8 cellular contexts compared by ENCODE assay signal in genomic region chr12:100404769-100405407, GRCh38. TPM values are rescaled to one million over a fixed set of nuclear protein-coding genes. Genes with fewer than 3 reads are reported as not detected.
DNase-seq lines count a peak whose midpoint lies in the region; ATAC-seq and TF ChIP-seq lines count a peak whose summit lies in the region.

No MANE protein-coding gene starts in this region.

- WGBS in heart right ventricle, 2 donors = 33 to 48% methylated on average over 10 of the region's 10 CpGs
- WGBS in right cardiac atrium = 59% methylated on average over 10 of the region's 10 CpGs

- H4K20me1 ChIP-seq in OCI-LY7 (ENCODE audit: insufficient read depth, low read length) = no peaks in the 10 kb centered on the region

- no peaks in the 10 kb centered on the region for H3K27me3 ChIP-seq in heart right ventricle
- no peaks in the 10 kb centered on the region for H3K27me3 ChIP-seq in right cardiac atrium (ENCODE audit: control insufficient read depth, insufficient read depth)

- no peaks in the 10 kb centered on the region for H3K9me2 ChIP-seq in OCI-LY7 (ENCODE audit: insufficient read depth, low read length)

- no peak overlapping the region for H2AFZ ChIP-seq in OCI-LY7 (ENCODE audit: low read length)

- peak in 8 of 9 donors; percentile 12 to 43 (median 38) for TF ChIP-seq CTCF in heart right ventricle (IDR thresholded peaks at IDR 0.05)
- peak; percentile 84 for TF ChIP-seq CTCF in OCI-LY7 (conservative IDR thresholded peaks at IDR 0.05; ENCODE audit: low read length)

- no peak for DNase-seq in heart right ventricle
- no peak for DNase-seq in right cardiac atrium
- peak; percentile 69 for DNase-seq in OCI-LY7 (ENCODE audit: low spot score)
- peak; percentile 77 for DNase-seq in dermis blood vessel endothelial cell
- peak; percentile 9 for DNase-seq in retina
- no peak for DNase-seq in DMS79 (lab: John Stamatoyannopoulos, UW)
- no peak for DNase-seq in NCI-H2081 treated with DMSO at 0.1 percent for 48 hours (lab: John Stamatoyannopoulos, UW)

- POLR2A ChIA-PET in OCI-LY7 (lab: Charles Lee) = interaction anchor here (0.6 to 1.1 kb wide), 4 partner anchors 8 to 611 kb away, joined by 3 to 5 read pairs (median 4); no protein-coding TSS in a partner anchor

- ATAC-seq in heart right ventricle = no peak
- ATAC-seq in right cardiac atrium = no peak
- ATAC-seq in HG02852 (IDR thresholded peaks at IDR 0.05; ENCODE audit: unreplicated experiment) = peak; percentile 77

- no peaks in the 10 kb centered on the region for H3K4me1 ChIP-seq in heart right ventricle
- no peaks in the 10 kb centered on the region for H3K4me1 ChIP-seq in right cardiac atrium (ENCODE audit: control insufficient read depth, insufficient read depth, low read length)
- no peaks in the 10 kb centered on the region for H3K4me1 ChIP-seq in OCI-LY7 (ENCODE audit: insufficient read depth, low read length, poor library complexity, severe bottlenecking)

- CTCF ChIA-PET in OCI-LY7 (lab: Charles Lee; ENCODE audit: unreplicated experiment) = interaction anchor here (0.5 to 2.2 kb wide), 5 partner anchors 9 to 592 kb away, joined by 3 to 7 read pairs (median 3); no protein-coding TSS in a partner anchor

- no peak overlapping the region for H3K27ac ChIP-seq in heart right ventricle
- no peak overlapping the region for H3K27ac ChIP-seq in right cardiac atrium (ENCODE audit: low read length)
- H3K27ac ChIP-seq in OCI-LY7 (ENCODE audit: low read depth, low read length, poor library complexity, severe bottlenecking) = no peak overlapping the region

- BruUV-seq in OCI-LY7 (replicated peaks; lab: Mats Ljungman, UMichigan) = no TSS peak

- H3K79me2 ChIP-seq in OCI-LY7 (ENCODE audit: insufficient read depth, low read depth, low read length) = no peaks in the 10 kb centered on the region

- H3K9me3 ChIP-seq in heart right ventricle (peaks cover 0 to 6% (median 0%) of the 10 kb centered on the region in 11 donors), right cardiac atrium (ENCODE audit: control insufficient read depth, low read length) (no peaks in the 10 kb centered on the region), OCI-LY7 (ENCODE audit: low read length) (no peaks in the 10 kb centered on the region)

- H3K36me3 ChIP-seq in heart right ventricle (no peaks in the 10 kb centered on the region), OCI-LY7 (ENCODE audit: insufficient read depth, low read length) (no peaks in the 10 kb centered on the region)

- no peak overlapping the region for H3K4me2 ChIP-seq in OCI-LY7 (ENCODE audit: low read length)

- intact Hi-C loops in heart right ventricle (cut with DNase I) (loop anchor here in 1 of 10 donors (5.0 kb wide), 1 partner anchor 58 kb away; no protein-coding TSS in a partner anchor), right cardiac atrium (cut with DNase I) (no loop called here), OCI-LY7 (cut with micrococcal nuclease; ENCODE audit: unreplicated experiment) (loop anchor here (1.0 kb wide), 1 partner anchor 171 kb away; no protein-coding TSS in a partner anchor)

- H3K4me3 ChIP-seq in heart right ventricle (no peak overlapping the region), right cardiac atrium (ENCODE audit: low read length) (no peak overlapping the region), OCI-LY7 (ENCODE audit: low read depth, low read length, poor library complexity, severe bottlenecking) (no peak overlapping the region)

RNA-seq across cellular contexts. Expression of gene SLC17A8, which starts 48.0 kb away (rescaled TPM):
- total RNA-seq in heart right ventricle = under 1 TPM in 2 of 10 donors, not detected in 8; 0.08 to 0.17 TPM
- polyA plus RNA-seq in heart right ventricle = not detected
- total RNA-seq in right cardiac atrium = under 1 TPM in 1 of 4 donors, not detected in 3; 0.09 TPM
- polyA plus RNA-seq in right cardiac atrium = 0.02 TPM
- total RNA-seq in OCI-LY7 (2014; rRNA removed; shearing (Covaris generic)) = not detected in 2 replicates
- total RNA-seq in OCI-LY7 (2022) = not detected in 2 replicates
- total RNA-seq in dermis blood vessel endothelial cell = not detected in 2 replicates

Comparison
In these comparisons a context has a peak if more than half of its experiments do, and no peak if none do; other contexts are left out.
1. DNase-seq: peak in OCI-LY7 (single experiment), dermis blood vessel endothelial cell (single experiment) and retina (single experiment); none in heart right ventricle (0 of 2), right cardiac atrium (0 of 3), DMS79 (single experiment) and NCI-H2081 treated with DMSO at 0.1 percent for 48 hours (single experiment).